In the genomic region with DNA sequence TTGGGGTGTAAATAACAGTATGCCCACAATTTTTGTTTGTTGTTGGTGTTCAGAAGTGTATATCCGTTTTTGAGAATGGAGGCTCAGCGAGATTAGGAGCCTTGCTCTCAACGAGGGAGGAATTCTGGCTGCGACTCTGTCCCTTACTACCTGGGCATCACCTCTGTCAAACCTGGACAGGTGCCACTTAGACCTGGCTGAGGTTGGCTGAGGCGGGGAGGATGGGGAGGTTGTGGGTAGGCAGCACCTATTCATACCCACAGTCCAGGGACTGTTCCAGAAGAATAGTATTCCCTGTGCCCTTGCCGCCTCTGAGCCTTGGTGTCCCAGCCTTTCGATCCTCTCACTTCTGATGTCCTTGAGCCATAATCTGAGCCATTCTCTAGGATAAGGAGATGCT, we compare ENCODE assay signal across 14 cellular contexts.
"Had no signal": no experiment of that assay in that cellular context is flagged by ENCODE, and none has a peak within 500 bp of the region (broad histone marks: within the 10 kb centered on the region; RNA-seq: fewer than 3 reads in every experiment).

No MANE protein-coding gene starts in this region.

- H3K27me3 Mint-ChIP-seq: stimulated activated memory B cell treated with anti-CD40 and anti-IgM and Interleukin-4, amounts not matched to agents 10 μg/mL and 1 μg/mL and 100 μg/mL, for 72 hours had no signal

- H3K4me3 ChIP-seq: coronary artery, left lung, ovary, uterus had no signal

- ATAC-seq: activated CD4-positive, CD25-positive, alpha-beta regulatory T cell treated with anti-CD3 and anti-CD28 coated beads, Interleukin-2, amount 50 U/mL, for 24 hours; activated CD8-positive, alpha-beta T cell treated with anti-CD3 and anti-CD28 coated beads, Interleukin-2, amount 10 ng/mL, durations not matched to agents 7 days and 5 days; left lung; sciatic nerve; stimulated activated memory B cell treated with anti-CD40 and anti-IgM and Interleukin-4, amounts not matched to agents 10 μg/mL and 1 μg/mL and 100 μg/mL, for 72 hours had no signal

- DNase-seq: activated CD4-positive, alpha-beta T cell treated with anti-CD3 and anti-CD28 coated beads, Interleukin-2, amount 10 ng/mL, durations not matched to agents 7 days and 5 days; activated CD8-positive, alpha-beta T cell treated with anti-CD3 and anti-CD28 coated beads, Interleukin-2, amount 10 ng/mL, durations not matched to agents 7 days and 5 days; activated T-cell treated with anti-CD3 and anti-CD28 coated beads, Interleukin-2, amount 50 U/mL, for 24 hours; stimulated activated CD4-positive, alpha-beta T cell treated with anti-CD3 and anti-CD28 coated beads, Interleukin-4, amount 100 ng/mL, for 4 hours; uterus had no signal

- H3K27ac Mint-ChIP-seq: activated CD4-positive, alpha-beta T cell treated with anti-CD3 and anti-CD28 coated beads, Interleukin-2, amount 10 ng/mL, durations not matched to agents 7 days and 5 days; activated CD8-positive, alpha-beta T cell treated with anti-CD3 and anti-CD28 coated beads, Interleukin-2, amount 10 ng/mL, durations not matched to agents 7 days and 5 days; activated naive CD4-positive, alpha-beta T cell treated with anti-CD3 and anti-CD28 coated beads, Interleukin-2, amount 50 U/mL, for 24 hours; activated T-cell treated with anti-CD3 and anti-CD28 coated beads, Interleukin-2, amount 50 U/mL, for 24 hours; activated T-helper 2 cell treated with anti-CD3 and anti-CD28 coated beads, Interferon-gamma antibody, Interleukin-2, Interleukin-4, amounts not matched to agents 10 μg/mL and 5 μg/mL and 100 μg/mL, durations not matched to agents 14 hours and 24 hours and 36 hours; stimulated activated memory B cell treated with anti-CD40 and anti-IgM and Interleukin-4, amounts not matched to agents 10 μg/mL and 1 μg/mL and 100 μg/mL, for 72 hours had no signal

- H3K4me1 ChIP-seq: uterus had no signal

- H3K9me3 Mint-ChIP-seq: activated CD4-positive, alpha-beta T cell treated with anti-CD3 and anti-CD28 coated beads, Interleukin-2, amount 10 ng/mL, durations not matched to agents 7 days and 5 days; activated naive CD4-positive, alpha-beta T cell treated with anti-CD3 and anti-CD28 coated beads, Interleukin-2, amount 50 U/mL, for 24 hours; activated T-cell treated with anti-CD3 and anti-CD28 coated beads, Interleukin-2, amount 50 U/mL, for 24 hours; activated T-helper 2 cell treated with anti-CD3 and anti-CD28 coated beads, Interferon-gamma antibody, Interleukin-2, Interleukin-4, amounts not matched to agents 10 μg/mL and 5 μg/mL and 100 μg/mL, durations not matched to agents 14 hours and 24 hours and 36 hours; central memory CD8-positive, alpha-beta T cell; stimulated activated memory B cell treated with anti-CD40 and anti-IgM and Interleukin-4, amounts not matched to agents 10 μg/mL and 1 μg/mL and 100 μg/mL, for 72 hours had no signal

- H3K27ac ChIP-seq: coronary artery, left lung, ovary had no signal

- H3K4me1 Mint-ChIP-seq: activated CD4-positive, alpha-beta T cell treated with anti-CD3 and anti-CD28 coated beads, Interleukin-2, amount 10 ng/mL, durations not matched to agents 7 days and 5 days; activated naive CD4-positive, alpha-beta T cell treated with anti-CD3 and anti-CD28 coated beads, Interleukin-2, amount 50 U/mL, for 24 hours; central memory CD8-positive, alpha-beta T cell had no signal

- H3K36me3 Mint-ChIP-seq: activated naive CD4-positive, alpha-beta T cell treated with anti-CD3 and anti-CD28 coated beads, Interleukin-2, amount 50 U/mL, for 24 hours; stimulated activated memory B cell treated with anti-CD40 and anti-IgM and Interleukin-4, amounts not matched to agents 10 μg/mL and 1 μg/mL and 100 μg/mL, for 72 hours had no signal

- H3K36me3 ChIP-seq: left lung, ovary, uterus had no signal

- H3K27me3 ChIP-seq: left lung, ovary, uterus had no signal

- H3K4me3 Mint-ChIP-seq: activated CD4-positive, alpha-beta T cell treated with anti-CD3 and anti-CD28 coated beads, Interleukin-2, amount 10 ng/mL, durations not matched to agents 7 days and 5 days; activated CD8-positive, alpha-beta T cell treated with anti-CD3 and anti-CD28 coated beads, Interleukin-2, amount 10 ng/mL, durations not matched to agents 7 days and 5 days; activated naive CD4-positive, alpha-beta T cell treated with anti-CD3 and anti-CD28 coated beads, Interleukin-2, amount 50 U/mL, for 24 hours; activated T-cell treated with anti-CD3 and anti-CD28 coated beads, Interleukin-2, amount 50 U/mL, for 24 hours; central memory CD8-positive, alpha-beta T cell; stimulated activated memory B cell treated with anti-CD40 and anti-IgM and Interleukin-4, amounts not matched to agents 10 μg/mL and 1 μg/mL and 100 μg/mL, for 72 hours had no signal
